In genomic region chr3:179603831-179604230, GRCh38 we compare ENCODE assay signal across 8 cellular contexts. TPM values are rescaled to one million over a fixed set of nuclear protein-coding genes. Genes with fewer than 3 reads are reported as not detected.
DNase-seq lines count a peak whose midpoint lies in the region; ATAC-seq and TF ChIP-seq lines count a peak whose summit lies in the region.

No MANE protein-coding gene starts in this region.

- TF ChIP-seq CTCF in Caco-2 (IDR thresholded peaks at IDR 0.05; ENCODE audit: insufficient read depth in 1 of 2, low read depth in 1 of 2, low read length in 1 of 2, severe bottlenecking in 1 of 2, unreplicated experiment in 1 of 2) (no peak), endodermal cell (conservative IDR thresholded peaks at IDR 0.05) (no peak)

- POLR2A ChIA-PET in Caco-2 (lab: Charles Lee), result interaction anchor here (0.6 kb wide), 2 partner anchors 40 to 747 kb away, joined by 3 read pairs; no protein-coding TSS in a partner anchor

- no peak for DNase-seq in Caco-2
- DNase-seq in NT2/D1 (ENCODE audit: low read depth, low spot score), result no peak
- no peak for DNase-seq in endodermal cell
- DNase-seq in DMS79 (lab: John Stamatoyannopoulos, UW), result no peak
- DNase-seq in activated CD4-positive, alpha-beta T cell treated with anti-CD3 and anti-CD28 coated beads for 48 hours, result no peak
- no peak for DNase-seq in stimulated activated CD8-positive, alpha-beta memory T cell treated with anti-CD3 and anti-CD28 coated beads, Interleukin-4, amount 100 ng/mL, for 48 hours

- H3K27me3 ChIP-seq in Caco-2 (replicated peaks; ENCODE audit: control insufficient read depth, insufficient read depth, low read length) (no peaks in the 10 kb centered on the region), NT2/D1 (ENCODE audit: insufficient read depth, insufficient read length) (no peaks in the 10 kb centered on the region), endodermal cell (ENCODE audit: control insufficient read depth, insufficient read depth, low read length, poor library complexity, severe bottlenecking) (no peaks in the 10 kb centered on the region), neuron (ENCODE audit: insufficient read depth, low read length) (no peaks in the 10 kb centered on the region)

- H2AFZ ChIP-seq in neuron (ENCODE audit: low read depth, low read length), result peak overlapping the region; percentile 30

- H3K9me3 ChIP-seq in Caco-2 (no peaks in the 10 kb centered on the region), NT2/D1 (ENCODE audit: insufficient read depth, low read length) (no peaks in the 10 kb centered on the region), endodermal cell (ENCODE audit: control insufficient read depth, low read length) (no peaks in the 10 kb centered on the region), neuron (ENCODE audit: low read length) (no peaks in the 10 kb centered on the region)

- H3K36me3 ChIP-seq in Caco-2 (ENCODE audit: control insufficient read depth, insufficient read depth, low read length) (no peaks in the 10 kb centered on the region; the same call in none of the 2 replicates), NT2/D1 (ENCODE audit: insufficient read depth, insufficient read length, low read length) (peaks cover 59% of the 10 kb centered on the region), endodermal cell (ENCODE audit: control insufficient read depth, insufficient read depth, low read length) (peaks cover 35% of the 10 kb centered on the region), neuron (ENCODE audit: insufficient read depth, low read length) (peaks cover 43% of the 10 kb centered on the region)

- H3K4me3 ChIP-seq in Caco-2 (ENCODE audit: low read depth, low read length) (peak overlapping the region; percentile 76), NT2/D1 (ENCODE audit: insufficient read length, low read depth) (peak overlapping the region; percentile 70), endodermal cell (ENCODE audit: low read length) (peak overlapping the region; percentile 89), neuron (ENCODE audit: low read length) (peak overlapping the region; percentile 66)

- no peak for ATAC-seq in GM18873 (IDR thresholded peaks at IDR 0.05; ENCODE audit: low FRiP score, unreplicated experiment)

- peak overlapping the region; percentile 99 for H3K27ac Mint-ChIP-seq in Caco-2 (ENCODE audit: unreplicated experiment)
- peak overlapping the region; percentile 100 for H3K27ac Mint-ChIP-seq in endodermal cell

- H3K4me1 Mint-ChIP-seq in Caco-2 (ENCODE audit: low read depth, unreplicated experiment) (no peaks in the 10 kb centered on the region), endodermal cell (peaks cover 16% of the 10 kb centered on the region)

- H3K9ac ChIP-seq in NT2/D1 (ENCODE audit: insufficient read length, low read depth), result peak overlapping the region; percentile 93
- peak overlapping the region; percentile 96 for H3K9ac ChIP-seq in endodermal cell (ENCODE audit: extremely low read depth, low read length, poor library complexity, severe bottlenecking)

- H3K4me1 ChIP-seq in Caco-2 (peaks cover 7% of the 10 kb centered on the region; the same call in 1 of the 2 replicates), NT2/D1 (ENCODE audit: insufficient read depth, insufficient read length) (no peaks in the 10 kb centered on the region), endodermal cell (ENCODE audit: control insufficient read depth, insufficient read depth, low read length) (peaks cover 4% of the 10 kb centered on the region), neuron (ENCODE audit: insufficient read depth, low read length) (peaks cover 9% of the 10 kb centered on the region)

- H3K27me3 Mint-ChIP-seq in Caco-2 (ENCODE audit: insufficient read depth, unreplicated experiment) (no peaks in the 10 kb centered on the region), endodermal cell (ENCODE audit: insufficient read depth) (no peaks in the 10 kb centered on the region)

- peak overlapping the region; percentile 90 for H3K27ac ChIP-seq in endodermal cell (ENCODE audit: low read depth, low read length)

- H3K4me3 Mint-ChIP-seq in Caco-2 (ENCODE audit: unreplicated experiment), result peak overlapping the region; percentile 97
- peak overlapping the region; percentile 94 for H3K4me3 Mint-ChIP-seq in endodermal cell

- WGBS in endodermal cell (ENCODE audit: insufficient coverage in 1 of 2, insufficient read length in 1 of 2), 2 experiments, result 15% methylated on average over 2 of the region's 3 CpGs; no CpG with 5 or more reads in 1 of the 2 experiments

- H3K9me3 Mint-ChIP-seq in Caco-2 (ENCODE audit: unreplicated experiment), result no peaks in the 10 kb centered on the region
- H3K9me3 Mint-ChIP-seq in endodermal cell, result no peaks in the 10 kb centered on the region

- TSS peak; percentile 76 for BruUV-seq in Caco-2 (replicated peaks; lab: Mats Ljungman, UMichigan)

- peaks cover 31% of the 10 kb centered on the region for H3K36me3 Mint-ChIP-seq in Caco-2 (ENCODE audit: insufficient read depth, unreplicated experiment)
- peaks cover 29% of the 10 kb centered on the region for H3K36me3 Mint-ChIP-seq in endodermal cell (ENCODE audit: low read depth)

- intact Hi-C loops in Caco-2 (cut with micrococcal nuclease; ENCODE audit: unreplicated experiment), result loop anchor here (1.0 to 2.0 kb wide), 2 partner anchors 41 to 77 kb away; no protein-coding TSS in a partner anchor

- CTCF ChIA-PET in Caco-2 (lab: Charles Lee), result no interaction called here

RNA-seq across cellular contexts. Expression of gene MRPL47, which starts 0.6 kb away (rescaled TPM):
- total RNA-seq in Caco-2 (2022) (69.3 and 71.3 TPM in 2 replicates), endodermal cell (10 to 100 TPM; 63.8 to 74.8 TPM)
- 72.0 TPM for polyA plus RNA-seq in endodermal cell (2013, experiment 1 of 2)
- polyA plus RNA-seq in endodermal cell (2013, experiment 2 of 2), result 64.4 TPM

RNA-seq across cellular contexts. Expression of gene NDUFB5, which starts 0.8 kb away (rescaled TPM):
- total RNA-seq in Caco-2 (2022) (78.8 and 81.2 TPM in 2 replicates), endodermal cell (100 to 1,000 TPM; 103 to 116 TPM)
- 130 TPM for polyA plus RNA-seq in endodermal cell (2013, experiment 1 of 2)
- polyA plus RNA-seq in endodermal cell (2013, experiment 2 of 2), result 121 TPM

RNA-seq across cellular contexts. Expression of gene ACTL6A, which starts 41.1 kb away (rescaled TPM):
- total RNA-seq in Caco-2 (2022) (75.0 and 89.2 TPM in 2 replicates), endodermal cell (10 to 100 TPM; 59.9 to 67.4 TPM)
- 108 TPM for polyA plus RNA-seq in endodermal cell (2013, experiment 1 of 2)
- 94.9 TPM for polyA plus RNA-seq in endodermal cell (2013, experiment 2 of 2)

RNA-seq across cellular contexts. Expression of gene USP13, which starts 49.0 kb away (rescaled TPM):
- total RNA-seq in Caco-2 (2022) (16.2 and 18.2 TPM in 2 replicates), endodermal cell (10 to 100 TPM; 24.7 to 25.5 TPM)
- 22.2 TPM for polyA plus RNA-seq in endodermal cell (2013, experiment 1 of 2)
- 19.5 TPM for polyA plus RNA-seq in endodermal cell (2013, experiment 2 of 2)
